In the genomic region with DNA sequence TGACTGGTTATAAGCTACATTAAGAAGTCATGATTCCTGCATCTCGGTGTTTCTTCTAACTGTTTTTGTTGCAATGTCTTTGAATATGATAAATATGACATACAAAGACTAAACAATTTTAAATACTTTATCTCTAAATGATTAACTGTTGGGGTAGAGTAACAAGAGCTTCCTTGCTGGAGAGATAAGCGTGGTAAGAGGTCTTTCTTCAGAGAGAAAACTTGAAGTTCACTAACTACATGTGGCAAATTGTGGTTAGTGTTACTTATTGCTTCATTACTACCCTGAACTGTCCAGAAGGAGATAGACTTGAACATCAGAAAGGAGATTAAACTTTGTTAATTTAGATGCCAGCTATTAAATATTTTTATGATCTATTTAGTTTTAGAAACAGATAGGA, we compare ENCODE assay signal across 20 cellular contexts. TPM values are rescaled to one million over a fixed set of nuclear protein-coding genes. Genes with fewer than 3 reads are reported as not detected.
DNase-seq lines count a peak whose midpoint lies in the region; TF ChIP-seq lines count a peak whose summit lies in the region.
"Had no signal": no experiment of that assay in that cellular context is flagged by ENCODE, and none has a peak within 500 bp of the region (broad histone marks: within the 10 kb centered on the region; RNA-seq: fewer than 3 reads in every experiment).

No MANE protein-coding gene starts in this region.

- CTCF ChIA-PET in Caco-2 (lab: Charles Lee): no interaction called here

- H3K27me3 ChIP-seq in HL-60 (ENCODE audit: insufficient read depth, poor library complexity, severe bottlenecking) (no peaks in the 10 kb centered on the region), Caco-2 (replicated peaks; ENCODE audit: control insufficient read depth, insufficient read depth, low read length) (0 out of 2 replicates have a peak, but pooled peaks cover 1% of the 10 kb centered on the region)
- H3K27me3 ChIP-seq: BLaER1 had no signal

- peaks cover 5% of the 10 kb centered on the region for H3K27me3 Mint-ChIP-seq in Caco-2 (ENCODE audit: insufficient read depth, unreplicated experiment)
- H3K27me3 Mint-ChIP-seq: B cell; CD4-positive, alpha-beta T cell; CD8-positive, alpha-beta memory T cell had no signal

- H3K9me3 Mint-ChIP-seq in Caco-2 (ENCODE audit: unreplicated experiment): no peaks in the 10 kb centered on the region
- H3K9me3 Mint-ChIP-seq: CD4-positive, alpha-beta T cell; CD8-positive, alpha-beta memory T cell; HFFc6 had no signal

- H3K27ac ChIP-seq in HL-60 (replicated peaks): peak overlapping the region; percentile 59
- H3K27ac ChIP-seq: BLaER1, C4-2B had no signal

- no peak overlapping the region for H3K4me3 ChIP-seq in HL-60 (replicated peaks; ENCODE audit: insufficient read depth, low read length)
- no peak overlapping the region for H3K4me3 ChIP-seq in Caco-2 (ENCODE audit: low read depth, low read length)
- H3K4me3 ChIP-seq: BLaER1, HAP-1 had no signal

- no peaks in the 10 kb centered on the region for H3K4me1 Mint-ChIP-seq in Caco-2 (ENCODE audit: low read depth, unreplicated experiment)
- H3K4me1 Mint-ChIP-seq: B cell had no signal

- no peaks in the 10 kb centered on the region for H3K4me1 ChIP-seq in Caco-2
- H3K4me1 ChIP-seq: BLaER1, HAP-1 had no signal

- POLR2A ChIA-PET in Caco-2 (lab: Charles Lee): no interaction called here

- no peak overlapping the region for H3K4me3 Mint-ChIP-seq in Caco-2 (ENCODE audit: unreplicated experiment)
- H3K4me3 Mint-ChIP-seq: B cell; CD4-positive, alpha-beta T cell; CD8-positive, alpha-beta memory T cell; HFFc6 had no signal

- no peaks in the 10 kb centered on the region for H3K36me3 ChIP-seq in Caco-2 (ENCODE audit: control insufficient read depth, insufficient read depth, low read length)
- H3K36me3 ChIP-seq: BLaER1, HAP-1 had no signal

- intact Hi-C loops in Caco-2 (cut with micrococcal nuclease; ENCODE audit: unreplicated experiment): no loop called here

- no peak overlapping the region for H3K27ac Mint-ChIP-seq in Caco-2 (ENCODE audit: unreplicated experiment)
- H3K27ac Mint-ChIP-seq: B cell; CD4-positive, alpha-beta T cell; CD8-positive, alpha-beta memory T cell; HFFc6 had no signal

- BruUV-seq in Caco-2 (replicated peaks; lab: Mats Ljungman, UMichigan): no TSS peak

- DNase-seq in HL-60 (ENCODE audit: low read depth in 1 of 2, low spot score in 1 of 2) (peak in 1 of 2 experiments; percentile 12), MV-4-11 (lab: John Stamatoyannopoulos, UW) (peak; percentile 24), SKM-1 (lab: John Stamatoyannopoulos, UW; ENCODE audit: unreplicated experiment) (peak; percentile 52), amniotic epithelial cell (ENCODE audit: low read depth) (peak; percentile 88), Caco-2 (no peak)
- no peak for DNase-seq in stimulated activated CD4-positive, alpha-beta T cell treated with anti-CD3 and anti-CD28 coated beads, Interleukin-4, amount 100 ng/mL, for 1 hour
- no peak for DNase-seq in activated CD4-positive, alpha-beta T cell treated with anti-CD3 and anti-CD28 coated beads, Interleukin-2, amount 50 U/mL, for 1 hour
- no peak for DNase-seq in activated CD4-positive, alpha-beta T cell treated with anti-CD3 and anti-CD28 coated beads for 1 hour
- DNase-seq: Calu3; CD4-positive, alpha-beta T cell; CD8-positive, alpha-beta memory T cell; DMS53; DMS79 treated with DMSO at 0.1 percent for 48 hours; GF-D8; GOT3; HFFc6 had no signal

- no peaks in the 10 kb centered on the region for H3K36me3 Mint-ChIP-seq in Caco-2 (ENCODE audit: insufficient read depth, unreplicated experiment)
- H3K36me3 Mint-ChIP-seq: CD8-positive, alpha-beta memory T cell had no signal

- no peaks in the 10 kb centered on the region for H3K9me3 ChIP-seq in Caco-2
- H3K9me3 ChIP-seq: BLaER1, HAP-1 had no signal

- TF ChIP-seq CTCF in HL-60 (IDR thresholded peaks at IDR 0.05; ENCODE audit: insufficient read depth, low read length): no peak
- TF ChIP-seq CTCF in Caco-2 (IDR thresholded peaks at IDR 0.05; ENCODE audit: insufficient read depth in 1 of 2, low read depth in 1 of 2, low read length in 1 of 2, severe bottlenecking in 1 of 2, unreplicated experiment in 1 of 2): no peak

RNA-seq across cellular contexts. Expression of gene ARSB, which starts 7.0 kb away (rescaled TPM):
- 17.4 and 17.9 TPM in 2 replicates for total RNA-seq in Caco-2 (2022)

Comparison
In these comparisons a context has a peak if more than half of its experiments do, and no peak if none do; other contexts are left out.
1. DNase-seq: peak in MV-4-11 (single experiment), SKM-1 (single experiment) and amniotic epithelial cell (single experiment); none in stimulated activated CD4-positive, alpha-beta T cell treated with anti-CD3 and anti-CD28 coated beads, Interleukin-4, amount 100 ng/mL, for 1 hour (single experiment), activated CD4-positive, alpha-beta T cell treated with anti-CD3 and anti-CD28 coated beads, Interleukin-2, amount 50 U/mL, for 1 hour (single experiment), Caco-2 (0 of 2) and activated CD4-positive, alpha-beta T cell treated with anti-CD3 and anti-CD28 coated beads for 1 hour (single experiment).